In the genomic region with DNA sequence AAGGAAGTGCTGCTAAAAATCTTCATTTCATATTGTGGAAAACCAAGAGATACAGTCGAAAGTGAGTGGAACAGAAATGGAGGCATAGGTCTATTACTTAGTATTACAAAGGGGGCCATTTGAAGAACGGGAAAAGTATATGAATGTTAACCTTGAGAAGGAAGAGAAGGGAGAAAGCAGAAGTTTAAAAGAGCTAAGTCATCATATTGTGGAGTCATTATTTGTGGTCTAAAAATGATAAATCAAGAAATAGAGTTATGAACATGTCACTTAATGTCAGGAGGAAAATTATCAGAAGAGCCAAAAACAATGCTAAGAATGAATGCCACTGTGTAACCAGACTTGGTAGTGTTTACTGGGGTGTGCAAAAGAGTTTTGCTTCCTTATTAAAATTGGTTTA, we compare ENCODE assay signal across 22 cellular contexts.
"Had no signal": no experiment of that assay in that cellular context is flagged by ENCODE, and none has a peak within 500 bp of the region (broad histone marks: within the 10 kb centered on the region; RNA-seq: fewer than 3 reads in every experiment).

No MANE protein-coding gene starts in this region.

- DNase-seq: dorsolateral prefrontal cortex; effector CD4-positive, alpha-beta T cell; kidney; left cardiac atrium; left lung; mesendoderm; midbrain; naive thymus-derived CD4-positive, alpha-beta T cell; nephron progenitor cell; nucleus accumbens; sigmoid colon; stimulated activated CD4-positive, alpha-beta T cell treated with anti-CD3 and anti-CD28 coated beads, Interleukin-2, amount 100 ng/mL, for 24 hours; stimulated activated CD4-positive, alpha-beta T cell treated with anti-CD3 and anti-CD28 coated beads, Interleukin-4, amount 100 ng/mL, for 24 hours; stimulated activated naive CD4-positive, alpha-beta T cell treated with Interleukin-2 at 50 U/mL for 16 hours; stomach; thyroid gland; trophoblast cell had no signal

- H3K27ac ChIP-seq: dorsolateral prefrontal cortex, left lung, prostate gland, right atrium auricular region, sigmoid colon, stomach, thyroid gland, vagina had no signal

- ATAC-seq: left cardiac atrium; left lung; naive thymus-derived CD4-positive, alpha-beta T cell; stimulated activated effector memory CD8-positive, alpha-beta T cell treated with anti-CD3 and anti-CD28 coated beads, Interleukin-12 subunit alpha, Interleukin-12 subunit beta, amount 100 ng/mL, for 72 hours had no signal

- H3K4me1 ChIP-seq: left lung, prostate gland, right atrium auricular region, sigmoid colon, stomach, thyroid gland, vagina had no signal

- H3K36me3 Mint-ChIP-seq: naive thymus-derived CD4-positive, alpha-beta T cell; stimulated activated effector memory CD8-positive, alpha-beta T cell treated with anti-CD3 and anti-CD28 coated beads, Interleukin-12 subunit alpha, Interleukin-12 subunit beta, amount 100 ng/mL, for 72 hours had no signal

- H3K9me3 Mint-ChIP-seq: nephron progenitor cell had no signal

- H3K9me3 ChIP-seq: left lung, prostate gland, right atrium auricular region, sigmoid colon, stomach, thyroid gland, vagina had no signal

- FAIRE-seq: frontal cortex, kidney had no signal

- H3K27me3 ChIP-seq: left lung, right atrium auricular region, sigmoid colon, stomach, thyroid gland, vagina had no signal

- H3K4me3 Mint-ChIP-seq: naive thymus-derived CD4-positive, alpha-beta T cell; nephron progenitor cell; stimulated activated effector memory CD8-positive, alpha-beta T cell treated with anti-CD3 and anti-CD28 coated beads, Interleukin-12 subunit alpha, Interleukin-12 subunit beta, amount 100 ng/mL, for 72 hours had no signal

- H3K4me1 Mint-ChIP-seq: naive thymus-derived CD4-positive, alpha-beta T cell; nephron progenitor cell; stimulated activated effector memory CD8-positive, alpha-beta T cell treated with anti-CD3 and anti-CD28 coated beads, Interleukin-12 subunit alpha, Interleukin-12 subunit beta, amount 100 ng/mL, for 72 hours had no signal

- H3K36me3 ChIP-seq: left lung, prostate gland, right atrium auricular region, sigmoid colon, stomach, thyroid gland, vagina had no signal

- H3K27ac Mint-ChIP-seq: nephron progenitor cell; stimulated activated effector memory CD8-positive, alpha-beta T cell treated with anti-CD3 and anti-CD28 coated beads, Interleukin-12 subunit alpha, Interleukin-12 subunit beta, amount 100 ng/mL, for 72 hours had no signal

- H3K4me3 ChIP-seq: dorsolateral prefrontal cortex, left lung, prostate gland, right atrium auricular region, sigmoid colon, stomach, thyroid gland, vagina had no signal
